1 cellular context compared by ENCODE assay signal in the genomic region with DNA sequence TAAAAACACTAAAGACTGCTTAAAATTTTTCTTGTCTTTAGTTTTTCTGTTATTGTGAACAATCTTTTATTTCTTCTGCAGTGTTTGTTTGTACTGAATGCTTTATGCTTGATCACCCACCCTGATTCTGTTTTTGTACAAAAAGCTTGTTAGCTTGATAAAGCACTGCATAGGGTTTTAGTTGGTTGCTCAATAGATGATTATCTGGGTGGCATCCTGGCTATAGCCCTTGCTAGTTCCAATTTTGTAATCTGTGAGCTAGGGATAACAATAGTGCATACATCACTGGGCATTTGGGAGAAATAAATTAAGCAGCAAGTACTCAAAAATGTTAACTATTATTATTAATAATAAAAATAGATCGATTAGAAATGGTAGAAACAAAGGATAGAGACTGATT.
TF ChIP-seq lines count a peak whose summit lies in the region.

No MANE protein-coding gene starts in this region.

TF ChIP-seq in HepG2, 621 proteins besides CTCF, POLR2A, EP300 and RAD21 (continued from another document):
- TF ChIP-seq, protein P1, sequence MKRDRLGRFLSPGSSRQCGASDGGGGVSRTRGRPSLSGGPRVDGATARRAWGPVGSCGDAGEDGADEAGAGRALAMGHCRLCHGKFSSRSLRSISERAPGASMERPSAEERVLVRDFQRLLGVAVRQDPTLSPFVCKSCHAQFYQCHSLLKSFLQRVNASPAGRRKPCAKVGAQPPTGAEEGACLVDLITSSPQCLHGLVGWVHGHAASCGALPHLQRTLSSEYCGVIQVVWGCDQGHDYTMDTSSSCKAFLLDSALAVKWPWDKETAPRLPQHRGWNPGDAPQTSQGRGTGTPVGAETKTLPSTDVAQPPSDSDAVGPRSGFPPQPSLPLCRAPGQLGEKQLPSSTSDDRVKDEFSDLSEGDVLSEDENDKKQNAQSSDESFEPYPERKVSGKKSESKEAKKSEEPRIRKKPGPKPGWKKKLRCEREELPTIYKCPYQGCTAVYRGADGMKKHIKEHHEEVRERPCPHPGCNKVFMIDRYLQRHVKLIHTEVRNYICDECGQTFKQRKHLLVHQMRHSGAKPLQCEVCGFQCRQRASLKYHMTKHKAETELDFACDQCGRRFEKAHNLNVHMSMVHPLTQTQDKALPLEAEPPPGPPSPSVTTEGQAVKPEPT (CRISPR knock-in tag; IDR thresholded peaks at IDR 0.05; ENCODE audit: low read depth): no peak
- TF ChIP-seq, protein P2, sequence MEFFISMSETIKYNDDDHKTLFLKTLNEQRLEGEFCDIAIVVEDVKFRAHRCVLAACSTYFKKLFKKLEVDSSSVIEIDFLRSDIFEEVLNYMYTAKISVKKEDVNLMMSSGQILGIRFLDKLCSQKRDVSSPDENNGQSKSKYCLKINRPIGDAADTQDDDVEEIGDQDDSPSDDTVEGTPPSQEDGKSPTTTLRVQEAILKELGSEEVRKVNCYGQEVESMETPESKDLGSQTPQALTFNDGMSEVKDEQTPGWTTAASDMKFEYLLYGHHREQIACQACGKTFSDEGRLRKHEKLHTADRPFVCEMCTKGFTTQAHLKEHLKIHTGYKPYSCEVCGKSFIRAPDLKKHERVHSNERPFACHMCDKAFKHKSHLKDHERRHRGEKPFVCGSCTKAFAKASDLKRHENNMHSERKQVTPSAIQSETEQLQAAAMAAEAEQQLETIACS (CRISPR knock-in tag; IDR thresholded peaks at IDR 0.05): no peak
